ENCODE assay signal across 1 cellular context in the genomic region with DNA sequence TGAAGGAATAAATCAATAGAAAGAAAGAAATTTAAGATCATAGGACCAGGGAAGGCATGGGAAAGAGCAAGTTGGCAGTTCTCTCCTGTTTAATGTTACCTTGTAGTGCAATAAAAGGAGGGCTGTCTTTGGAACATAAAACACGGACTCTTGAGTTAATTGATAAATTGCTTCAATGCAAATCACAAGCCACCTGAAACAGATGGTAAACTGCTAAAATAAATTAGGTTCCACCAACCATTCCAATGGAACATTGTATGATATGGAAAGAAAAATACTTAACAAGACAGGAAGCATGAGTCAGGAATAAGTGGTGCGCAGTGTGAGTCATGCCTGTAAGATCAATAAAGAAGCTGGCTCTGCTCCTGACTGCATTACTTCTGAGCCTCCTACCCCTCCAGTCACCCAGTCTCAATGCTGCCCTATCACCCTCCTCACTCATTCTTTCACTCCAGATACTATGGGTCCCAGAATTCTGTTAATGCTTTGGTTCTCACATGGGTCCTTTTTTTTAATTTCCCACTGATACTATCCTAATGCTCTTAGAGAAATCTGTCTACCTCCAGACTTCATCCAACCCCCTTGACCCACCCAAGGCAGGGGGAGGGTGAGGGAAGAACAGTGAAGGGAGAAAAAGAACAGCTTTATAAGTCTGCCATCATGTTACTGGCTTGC.
TF ChIP-seq lines count a peak whose summit lies in the region.

No MANE protein-coding gene starts in this region.

TF ChIP-seq in K562, 482 proteins besides CTCF, POLR2A, EP300 and RAD21 (continued from another document and continues in another):
- TF ChIP-seq, protein P1, sequence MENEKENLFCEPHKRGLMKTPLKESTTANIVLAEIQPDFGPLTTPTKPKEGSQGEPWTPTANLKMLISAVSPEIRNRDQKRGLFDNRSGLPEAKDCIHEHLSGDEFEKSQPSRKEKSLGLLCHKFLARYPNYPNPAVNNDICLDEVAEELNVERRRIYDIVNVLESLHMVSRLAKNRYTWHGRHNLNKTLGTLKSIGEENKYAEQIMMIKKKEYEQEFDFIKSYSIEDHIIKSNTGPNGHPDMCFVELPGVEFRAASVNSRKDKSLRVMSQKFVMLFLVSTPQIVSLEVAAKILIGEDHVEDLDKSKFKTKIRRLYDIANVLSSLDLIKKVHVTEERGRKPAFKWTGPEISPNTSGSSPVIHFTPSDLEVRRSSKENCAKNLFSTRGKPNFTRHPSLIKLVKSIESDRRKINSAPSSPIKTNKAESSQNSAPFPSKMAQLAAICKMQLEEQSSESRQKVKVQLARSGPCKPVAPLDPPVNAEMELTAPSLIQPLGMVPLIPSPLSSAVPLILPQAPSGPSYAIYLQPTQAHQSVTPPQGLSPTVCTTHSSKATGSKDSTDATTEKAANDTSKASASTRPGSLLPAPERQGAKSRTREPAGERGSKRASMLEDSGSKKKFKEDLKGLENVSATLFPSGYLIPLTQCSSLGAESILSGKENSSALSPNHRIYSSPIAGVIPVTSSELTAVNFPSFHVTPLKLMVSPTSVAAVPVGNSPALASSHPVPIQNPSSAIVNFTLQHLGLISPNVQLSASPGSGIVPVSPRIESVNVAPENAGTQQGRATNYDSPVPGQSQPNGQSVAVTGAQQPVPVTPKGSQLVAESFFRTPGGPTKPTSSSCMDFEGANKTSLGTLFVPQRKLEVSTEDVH (IDR thresholded peaks at IDR 0.05; ENCODE audit: low read depth, partially characterized antibody): no peak
- TF ChIP-seq ZNF263 (CRISPR knock-in tag; IDR thresholded peaks at IDR 0.05; ENCODE audit: borderline replicate concordance) (no peak), ZNF507 (tag; conservative IDR thresholded peaks at IDR 0.05) (no peak), ZNF584 (CRISPR knock-in tag; IDR thresholded peaks at IDR 0.05; ENCODE audit: low read depth) (no peak; the same call in 1 of the 2 replicates), PPARD (CRISPR knock-in tag; IDR thresholded peaks at IDR 0.05) (0 out of 2 replicates have a peak, but pooled peaks have one; percentile 28), SMARCB1 (IDR thresholded peaks at IDR 0.05; ENCODE audit: insufficient read length, low read depth) (peak; percentile 100), DPF2 (IDR thresholded peaks at IDR 0.05) (peak; percentile 98), PHB (CRISPR knock-in tag; IDR thresholded peaks at IDR 0.05) (no peak), ZNF778 (CRISPR knock-in tag; IDR thresholded peaks at IDR 0.05) (no peak), HMGN3 (IDR thresholded peaks at IDR 0.05; ENCODE audit: borderline replicate concordance, extremely low read depth, insufficient read length, low read depth, low read length) (no peak), CBX8 (IDR thresholded peaks at IDR 0.05; ENCODE audit: borderline replicate concordance, extremely low read depth, low read depth, low read length, poor library complexity, severe bottlenecking) (no peak), BRCA1 (IDR thresholded peaks at IDR 0.05) (no peak), BRCA1 (CRISPR knock-in tag; IDR thresholded peaks at IDR 0.05) (no peak), TCFL5 (CRISPR knock-in tag; conservative IDR thresholded peaks at IDR 0.05) (no peak), DMBX1 (CRISPR knock-in tag; IDR thresholded peaks at IDR 0.05; ENCODE audit: borderline replicate concordance) (no peak; the same call in 1 of the 2 replicates), GABPB2 (CRISPR knock-in tag; conservative IDR thresholded peaks at IDR 0.05) (no peak), SLC30A9 (CRISPR knock-in tag; IDR thresholded peaks at IDR 0.05) (no peak), ZNF217 (CRISPR knock-in tag; IDR thresholded peaks at IDR 0.05) (no peak), YY1 (IDR thresholded peaks at IDR 0.05; ENCODE audit: borderline replicate concordance in 1 of 3, control insufficient read depth in 1 of 3, extremely low read depth in 1 of 3, insufficient read depth in 3 of 3, insufficient read length in 1 of 3, insufficient replicate concordance in 2 of 3, low read depth in 1 of 3, low read length in 2 of 3) (no peak), SMARCA4 (IDR thresholded peaks at IDR 0.05) (peak; percentile 98), ZNF232 (CRISPR knock-in tag; IDR thresholded peaks at IDR 0.05) (no peak), HLTF (IDR thresholded peaks at IDR 0.05) (no peak)
- TF ChIP-seq, protein P2, sequence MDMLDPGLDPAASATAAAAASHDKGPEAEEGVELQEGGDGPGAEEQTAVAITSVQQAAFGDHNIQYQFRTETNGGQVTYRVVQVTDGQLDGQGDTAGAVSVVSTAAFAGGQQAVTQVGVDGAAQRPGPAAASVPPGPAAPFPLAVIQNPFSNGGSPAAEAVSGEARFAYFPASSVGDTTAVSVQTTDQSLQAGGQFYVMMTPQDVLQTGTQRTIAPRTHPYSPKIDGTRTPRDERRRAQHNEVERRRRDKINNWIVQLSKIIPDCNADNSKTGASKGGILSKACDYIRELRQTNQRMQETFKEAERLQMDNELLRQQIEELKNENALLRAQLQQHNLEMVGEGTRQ (CRISPR knock-in tag; IDR thresholded peaks at IDR 0.05): no peak
- TF ChIP-seq, protein P3, sequence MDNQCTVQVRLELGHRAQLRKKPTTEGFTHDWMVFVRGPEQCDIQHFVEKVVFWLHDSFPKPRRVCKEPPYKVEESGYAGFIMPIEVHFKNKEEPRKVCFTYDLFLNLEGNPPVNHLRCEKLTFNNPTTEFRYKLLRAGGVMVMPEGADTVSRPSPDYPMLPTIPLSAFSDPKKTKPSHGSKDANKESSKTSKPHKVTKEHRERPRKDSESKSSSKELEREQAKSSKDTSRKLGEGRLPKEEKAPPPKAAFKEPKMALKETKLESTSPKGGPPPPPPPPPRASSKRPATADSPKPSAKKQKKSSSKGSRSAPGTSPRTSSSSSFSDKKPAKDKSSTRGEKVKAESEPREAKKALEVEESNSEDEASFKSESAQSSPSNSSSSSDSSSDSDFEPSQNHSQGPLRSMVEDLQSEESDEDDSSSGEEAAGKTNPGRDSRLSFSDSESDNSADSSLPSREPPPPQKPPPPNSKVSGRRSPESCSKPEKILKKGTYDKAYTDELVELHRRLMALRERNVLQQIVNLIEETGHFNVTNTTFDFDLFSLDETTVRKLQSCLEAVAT (IDR thresholded peaks at IDR 0.05): no peak
- TF ChIP-seq, protein P4, sequence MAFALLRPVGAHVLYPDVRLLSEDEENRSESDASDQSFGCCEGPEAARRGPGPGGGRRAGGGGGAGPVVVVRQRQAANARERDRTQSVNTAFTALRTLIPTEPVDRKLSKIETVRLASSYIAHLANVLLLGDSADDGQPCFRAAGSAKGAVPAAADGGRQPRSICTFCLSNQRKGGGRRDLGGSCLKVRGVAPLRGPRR (CRISPR knock-in tag; IDR thresholded peaks at IDR 0.05): no peak
- TF ChIP-seq, protein P5, sequence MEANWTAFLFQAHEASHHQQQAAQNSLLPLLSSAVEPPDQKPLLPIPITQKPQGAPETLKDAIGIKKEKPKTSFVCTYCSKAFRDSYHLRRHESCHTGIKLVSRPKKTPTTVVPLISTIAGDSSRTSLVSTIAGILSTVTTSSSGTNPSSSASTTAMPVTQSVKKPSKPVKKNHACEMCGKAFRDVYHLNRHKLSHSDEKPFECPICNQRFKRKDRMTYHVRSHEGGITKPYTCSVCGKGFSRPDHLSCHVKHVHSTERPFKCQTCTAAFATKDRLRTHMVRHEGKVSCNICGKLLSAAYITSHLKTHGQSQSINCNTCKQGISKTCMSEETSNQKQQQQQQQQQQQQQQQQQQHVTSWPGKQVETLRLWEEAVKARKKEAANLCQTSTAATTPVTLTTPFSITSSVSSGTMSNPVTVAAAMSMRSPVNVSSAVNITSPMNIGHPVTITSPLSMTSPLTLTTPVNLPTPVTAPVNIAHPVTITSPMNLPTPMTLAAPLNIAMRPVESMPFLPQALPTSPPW (CRISPR knock-in tag; IDR thresholded peaks at IDR 0.05): 0 out of 2 replicates have a peak, but pooled peaks have one; percentile 8
- TF ChIP-seq, protein P6, sequence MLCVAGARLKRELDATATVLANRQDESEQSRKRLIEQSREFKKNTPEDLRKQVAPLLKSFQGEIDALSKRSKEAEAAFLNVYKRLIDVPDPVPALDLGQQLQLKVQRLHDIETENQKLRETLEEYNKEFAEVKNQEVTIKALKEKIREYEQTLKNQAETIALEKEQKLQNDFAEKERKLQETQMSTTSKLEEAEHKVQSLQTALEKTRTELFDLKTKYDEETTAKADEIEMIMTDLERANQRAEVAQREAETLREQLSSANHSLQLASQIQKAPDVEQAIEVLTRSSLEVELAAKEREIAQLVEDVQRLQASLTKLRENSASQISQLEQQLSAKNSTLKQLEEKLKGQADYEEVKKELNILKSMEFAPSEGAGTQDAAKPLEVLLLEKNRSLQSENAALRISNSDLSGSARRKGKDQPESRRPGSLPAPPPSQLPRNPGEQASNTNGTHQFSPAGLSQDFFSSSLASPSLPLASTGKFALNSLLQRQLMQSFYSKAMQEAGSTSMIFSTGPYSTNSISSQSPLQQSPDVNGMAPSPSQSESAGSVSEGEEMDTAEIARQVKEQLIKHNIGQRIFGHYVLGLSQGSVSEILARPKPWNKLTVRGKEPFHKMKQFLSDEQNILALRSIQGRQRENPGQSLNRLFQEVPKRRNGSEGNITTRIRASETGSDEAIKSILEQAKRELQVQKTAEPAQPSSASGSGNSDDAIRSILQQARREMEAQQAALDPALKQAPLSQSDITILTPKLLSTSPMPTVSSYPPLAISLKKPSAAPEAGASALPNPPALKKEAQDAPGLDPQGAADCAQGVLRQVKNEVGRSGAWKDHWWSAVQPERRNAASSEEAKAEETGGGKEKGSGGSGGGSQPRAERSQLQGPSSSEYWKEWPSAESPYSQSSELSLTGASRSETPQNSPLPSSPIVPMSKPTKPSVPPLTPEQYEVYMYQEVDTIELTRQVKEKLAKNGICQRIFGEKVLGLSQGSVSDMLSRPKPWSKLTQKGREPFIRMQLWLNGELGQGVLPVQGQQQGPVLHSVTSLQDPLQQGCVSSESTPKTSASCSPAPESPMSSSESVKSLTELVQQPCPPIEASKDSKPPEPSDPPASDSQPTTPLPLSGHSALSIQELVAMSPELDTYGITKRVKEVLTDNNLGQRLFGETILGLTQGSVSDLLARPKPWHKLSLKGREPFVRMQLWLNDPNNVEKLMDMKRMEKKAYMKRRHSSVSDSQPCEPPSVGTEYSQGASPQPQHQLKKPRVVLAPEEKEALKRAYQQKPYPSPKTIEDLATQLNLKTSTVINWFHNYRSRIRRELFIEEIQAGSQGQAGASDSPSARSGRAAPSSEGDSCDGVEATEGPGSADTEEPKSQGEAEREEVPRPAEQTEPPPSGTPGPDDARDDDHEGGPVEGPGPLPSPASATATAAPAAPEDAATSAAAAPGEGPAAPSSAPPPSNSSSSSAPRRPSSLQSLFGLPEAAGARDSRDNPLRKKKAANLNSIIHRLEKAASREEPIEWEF (CRISPR knock-in tag; IDR thresholded peaks at IDR 0.05): peak; percentile 96
- TF ChIP-seq, protein P7, sequence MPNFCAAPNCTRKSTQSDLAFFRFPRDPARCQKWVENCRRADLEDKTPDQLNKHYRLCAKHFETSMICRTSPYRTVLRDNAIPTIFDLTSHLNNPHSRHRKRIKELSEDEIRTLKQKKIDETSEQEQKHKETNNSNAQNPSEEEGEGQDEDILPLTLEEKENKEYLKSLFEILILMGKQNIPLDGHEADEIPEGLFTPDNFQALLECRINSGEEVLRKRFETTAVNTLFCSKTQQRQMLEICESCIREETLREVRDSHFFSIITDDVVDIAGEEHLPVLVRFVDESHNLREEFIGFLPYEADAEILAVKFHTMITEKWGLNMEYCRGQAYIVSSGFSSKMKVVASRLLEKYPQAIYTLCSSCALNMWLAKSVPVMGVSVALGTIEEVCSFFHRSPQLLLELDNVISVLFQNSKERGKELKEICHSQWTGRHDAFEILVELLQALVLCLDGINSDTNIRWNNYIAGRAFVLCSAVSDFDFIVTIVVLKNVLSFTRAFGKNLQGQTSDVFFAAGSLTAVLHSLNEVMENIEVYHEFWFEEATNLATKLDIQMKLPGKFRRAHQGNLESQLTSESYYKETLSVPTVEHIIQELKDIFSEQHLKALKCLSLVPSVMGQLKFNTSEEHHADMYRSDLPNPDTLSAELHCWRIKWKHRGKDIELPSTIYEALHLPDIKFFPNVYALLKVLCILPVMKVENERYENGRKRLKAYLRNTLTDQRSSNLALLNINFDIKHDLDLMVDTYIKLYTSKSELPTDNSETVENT (CRISPR knock-in tag; IDR thresholded peaks at IDR 0.05): 0 out of 2 replicates have a peak, but pooled peaks have one; percentile 10
- TF ChIP-seq, protein P8, sequence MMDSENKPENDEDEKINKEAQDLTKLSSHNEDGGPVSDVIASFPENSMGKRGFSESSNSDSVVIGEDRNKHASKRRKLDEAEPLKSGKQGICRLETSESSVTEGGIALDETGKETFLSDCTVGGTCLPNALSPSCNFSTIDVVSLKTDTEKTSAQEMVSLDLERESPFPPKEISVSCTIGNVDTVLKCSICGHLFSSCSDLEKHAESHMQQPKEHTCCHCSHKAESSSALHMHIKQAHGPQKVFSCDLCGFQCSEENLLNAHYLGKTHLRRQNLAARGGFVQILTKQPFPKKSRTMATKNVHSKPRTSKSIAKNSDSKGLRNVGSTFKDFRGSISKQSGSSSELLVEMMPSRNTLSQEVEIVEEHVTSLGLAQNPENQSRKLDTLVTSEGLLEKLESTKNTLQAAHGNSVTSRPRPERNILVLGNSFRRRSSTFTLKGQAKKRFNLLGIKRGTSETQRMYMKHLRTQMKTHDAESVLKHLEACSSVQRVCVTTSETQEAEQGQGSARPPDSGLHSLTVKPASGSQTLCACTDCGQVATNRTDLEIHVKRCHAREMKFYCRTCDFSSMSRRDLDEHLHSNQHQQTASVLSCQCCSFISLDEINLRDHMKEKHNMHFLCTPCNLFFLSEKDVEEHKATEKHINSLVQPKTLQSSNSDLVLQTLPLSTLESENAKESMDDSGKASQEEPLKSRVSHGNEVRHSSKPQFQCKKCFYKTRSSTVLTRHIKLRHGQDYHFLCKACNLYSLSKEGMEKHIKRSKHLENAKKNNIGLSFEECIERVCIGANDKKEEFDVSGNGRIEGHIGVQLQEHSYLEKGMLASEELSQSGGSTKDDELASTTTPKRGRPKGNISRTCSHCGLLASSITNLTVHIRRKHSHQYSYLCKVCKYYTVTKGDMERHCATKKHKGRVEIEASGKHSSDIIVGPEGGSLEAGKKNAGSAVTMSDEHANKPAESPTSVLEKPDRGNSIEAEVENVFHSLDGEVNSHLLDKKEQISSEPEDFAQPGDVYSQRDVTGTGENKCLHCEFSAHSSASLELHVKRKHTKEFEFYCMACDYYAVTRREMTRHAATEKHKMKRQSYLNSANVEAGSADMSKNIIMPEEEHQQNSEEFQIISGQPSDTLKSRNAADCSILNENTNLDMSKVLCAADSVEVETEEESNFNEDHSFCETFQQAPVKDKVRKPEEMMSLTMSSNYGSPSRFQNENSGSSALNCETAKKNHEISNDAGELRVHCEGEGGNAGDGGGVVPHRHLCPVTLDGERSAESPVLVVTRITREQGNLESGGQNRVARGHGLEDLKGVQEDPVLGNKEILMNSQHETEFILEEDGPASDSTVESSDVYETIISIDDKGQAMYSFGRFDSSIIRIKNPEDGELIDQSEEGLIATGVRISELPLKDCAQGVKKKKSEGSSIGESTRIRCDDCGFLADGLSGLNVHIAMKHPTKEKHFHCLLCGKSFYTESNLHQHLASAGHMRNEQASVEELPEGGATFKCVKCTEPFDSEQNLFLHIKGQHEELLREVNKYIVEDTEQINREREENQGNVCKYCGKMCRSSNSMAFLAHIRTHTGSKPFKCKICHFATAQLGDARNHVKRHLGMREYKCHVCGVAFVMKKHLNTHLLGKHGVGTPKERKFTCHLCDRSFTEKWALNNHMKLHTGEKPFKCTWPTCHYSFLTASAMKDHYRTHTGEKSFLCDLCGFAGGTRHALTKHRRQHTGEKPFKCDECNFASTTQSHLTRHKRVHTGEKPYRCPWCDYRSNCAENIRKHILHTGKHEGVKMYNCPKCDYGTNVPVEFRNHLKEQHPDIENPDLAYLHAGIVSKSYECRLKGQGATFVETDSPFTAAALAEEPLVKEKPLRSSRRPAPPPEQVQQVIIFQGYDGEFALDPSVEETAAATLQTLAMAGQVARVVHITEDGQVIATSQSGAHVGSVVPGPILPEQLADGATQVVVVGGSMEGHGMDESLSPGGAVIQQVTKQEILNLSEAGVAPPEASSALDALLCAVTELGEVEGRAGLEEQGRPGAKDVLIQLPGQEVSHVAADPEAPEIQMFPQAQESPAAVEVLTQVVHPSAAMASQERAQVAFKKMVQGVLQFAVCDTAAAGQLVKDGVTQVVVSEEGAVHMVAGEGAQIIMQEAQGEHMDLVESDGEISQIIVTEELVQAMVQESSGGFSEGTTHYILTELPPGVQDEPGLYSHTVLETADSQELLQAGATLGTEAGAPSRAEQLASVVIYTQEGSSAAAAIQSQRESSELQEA (IDR thresholded peaks at IDR 0.05; ENCODE audit: low read depth): no peak
